11 cellular contexts compared by ENCODE assay signal in the genomic region with DNA sequence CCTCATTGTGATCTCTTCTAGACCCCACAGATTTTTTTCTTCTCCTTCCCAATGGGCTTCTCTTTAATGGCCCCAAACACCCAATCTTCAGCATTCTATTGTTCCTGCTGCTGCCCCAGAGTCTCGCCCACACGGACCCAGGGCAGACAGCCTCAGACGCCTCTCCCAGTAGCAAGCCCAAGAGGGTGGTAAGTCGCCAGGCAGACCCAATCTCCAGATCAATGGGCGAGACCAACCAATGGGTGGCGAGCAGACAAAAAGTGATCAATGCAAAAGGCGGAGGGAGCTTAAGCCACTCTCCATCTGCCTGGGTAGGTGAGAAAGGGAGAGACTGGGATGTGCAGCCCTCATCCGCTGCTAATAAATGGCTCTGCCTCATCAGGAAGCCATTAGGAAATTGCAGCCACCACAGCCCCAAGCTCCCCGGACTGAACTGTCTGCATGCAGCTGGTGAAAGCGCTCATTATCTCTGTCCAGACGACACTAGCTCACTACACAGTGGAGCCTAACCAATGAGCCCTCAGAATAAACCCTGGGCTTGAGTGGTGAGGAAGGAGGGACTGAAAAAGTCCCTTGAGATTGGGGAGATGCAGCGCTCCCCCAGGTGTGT.
DNase-seq lines count a peak whose midpoint lies in the region; ATAC-seq and TF ChIP-seq lines count a peak whose summit lies in the region.
"Had no signal": no experiment of that assay in that cellular context is flagged by ENCODE, and none has a peak within 500 bp of the region (broad histone marks: within the 10 kb centered on the region; RNA-seq: fewer than 3 reads in every experiment).

No MANE protein-coding gene starts in this region.

- H3K4me3 ChIP-seq in stomach, result no peak overlapping the region

- TF ChIP-seq EP300 in stomach (IDR thresholded peaks at IDR 0.05), result no peak

- intact Hi-C loops in activated CD4-positive, alpha-beta memory T cell treated with anti-CD3 and anti-CD28 coated beads for 36 hours (cut with micrococcal nuclease), result loop anchor here (2.0 to 10.0 kb wide), 3 partner anchors 17 to 471 kb away; no protein-coding TSS in a partner anchor
- intact Hi-C loops in stomach (cut with DNase I; ENCODE audit: low total_unique reads), result no loop called here

- H3K27me3 ChIP-seq in stomach, result no peaks in the 10 kb centered on the region

- H3K4me1 Mint-ChIP-seq in activated T-cell treated with anti-CD3 and anti-CD28 coated beads, Interleukin-2, amount 50 U/mL, for 4 hours (ENCODE audit: low read depth), result peaks cover 97% of the 10 kb centered on the region
- H3K4me1 Mint-ChIP-seq in activated CD4-positive, alpha-beta memory T cell treated with anti-CD3 and anti-CD28 coated beads for 36 hours (ENCODE audit: low read depth), result peaks cover 91% of the 10 kb centered on the region
- H3K4me1 Mint-ChIP-seq in immature natural killer cell, result peaks cover 100% of the 10 kb centered on the region in 2 donors

- H3K27ac ChIP-seq in stomach, result peak overlapping the region; percentile 3 to 88 (median 84)

- H3K36me3 Mint-ChIP-seq in activated T-cell treated with anti-CD3 and anti-CD28 coated beads, Interleukin-2, amount 50 U/mL, for 4 hours (ENCODE audit: insufficient read depth), result peaks cover 30% of the 10 kb centered on the region
- peaks cover 87% of the 10 kb centered on the region for H3K36me3 Mint-ChIP-seq in activated CD4-positive, alpha-beta memory T cell treated with anti-CD3 and anti-CD28 coated beads for 36 hours
- H3K36me3 Mint-ChIP-seq in immature natural killer cell, result peaks cover 0 to 29% (median 23%) of the 10 kb centered on the region in 3 donors

- no peaks in the 10 kb centered on the region for H3K27me3 Mint-ChIP-seq in activated T-cell treated with anti-CD3 and anti-CD28 coated beads, Interleukin-2, amount 50 U/mL, for 4 hours (ENCODE audit: low read depth)
- H3K27me3 Mint-ChIP-seq in activated CD4-positive, alpha-beta memory T cell treated with anti-CD3 and anti-CD28 coated beads for 36 hours, result no peaks in the 10 kb centered on the region
- peaks cover 0 to 17% (median 8%) of the 10 kb centered on the region in 3 donors for H3K27me3 Mint-ChIP-seq in immature natural killer cell (ENCODE audit: low read depth in 3 of 3)

- H3K9me3 ChIP-seq in stomach, result no peaks in the 10 kb centered on the region

- peak overlapping the region; percentile 96 for H3K27ac Mint-ChIP-seq in activated CD4-positive, alpha-beta memory T cell treated with anti-CD3 and anti-CD28 coated beads for 36 hours
- H3K27ac Mint-ChIP-seq in immature natural killer cell, result peak overlapping the region; percentile 86 to 98 (median 96)

- DNase-seq in activated T-cell treated with anti-CD3 and anti-CD28 coated beads, Interleukin-2, amount 50 U/mL, for 4 hours, result no peak
- DNase-seq in activated T-cell treated with anti-CD3 and anti-CD28 coated beads for 4 hours (no peak), immature natural killer cell (no peak), stomach (no peak), ureter (ENCODE audit: low spot score) (no peak)
- DNase-seq in activated CD4-positive, alpha-beta memory T cell treated with anti-CD3 and anti-CD28 coated beads for 36 hours, result no peak
- DNase-seq: GDM1, retina had no signal

- WGBS in stomach, 5 donors, result 82 to 95% (median 87%) methylated on average over 11 to 12 of the region's 12 CpGs

- POLR2A ChIA-PET in activated CD4-positive, alpha-beta memory T cell treated with anti-CD3 and anti-CD28 coated beads for 36 hours (lab: Charles Lee), result interaction anchor here (0.5 to 22.3 kb wide), 12 partner anchors 8 to 221 kb away, joined by 3 to 600 read pairs (median 8); no protein-coding TSS in a partner anchor

- H3K9me3 Mint-ChIP-seq in activated T-cell treated with anti-CD3 and anti-CD28 coated beads, Interleukin-2, amount 50 U/mL, for 4 hours, result no peaks in the 10 kb centered on the region
- no peaks in the 10 kb centered on the region for H3K9me3 Mint-ChIP-seq in activated CD4-positive, alpha-beta memory T cell treated with anti-CD3 and anti-CD28 coated beads for 36 hours
- H3K9me3 Mint-ChIP-seq in immature natural killer cell, result no peaks in the 10 kb centered on the region

- TF ChIP-seq CTCF in stomach (IDR thresholded peaks at IDR 0.05), result no peak

- peaks cover 0 to 11% (median 0%) of the 10 kb centered on the region in 4 donors for H3K36me3 ChIP-seq in stomach

- H3K4me3 Mint-ChIP-seq in activated T-cell treated with anti-CD3 and anti-CD28 coated beads, Interleukin-2, amount 50 U/mL, for 4 hours, result peak overlapping the region; percentile 83
- H3K4me3 Mint-ChIP-seq in activated CD4-positive, alpha-beta memory T cell treated with anti-CD3 and anti-CD28 coated beads for 36 hours, result peak overlapping the region; percentile 77
- H3K4me3 Mint-ChIP-seq in immature natural killer cell, result peak overlapping the region; percentile 79 to 100 (median 96)

- TF ChIP-seq POLR2A in stomach (IDR thresholded peaks at IDR 0.05), result no peak

- CTCF ChIA-PET in activated CD4-positive, alpha-beta memory T cell treated with anti-CD3 and anti-CD28 coated beads for 36 hours (lab: Charles Lee), result interaction anchor here (1.1 to 20.7 kb wide), 20 partner anchors 8 to 348 kb away, joined by 3 to 264 read pairs (median 6); no protein-coding TSS in a partner anchor

- peaks cover 51 to 100% (median 95%) of the 10 kb centered on the region in 4 donors for H3K4me1 ChIP-seq in stomach

- ATAC-seq in activated T-cell treated with anti-CD3 and anti-CD28 coated beads, Interleukin-2, amount 50 U/mL, for 4 hours, result no peak
- no peak for ATAC-seq in GM21825 (IDR thresholded peaks at IDR 0.05; ENCODE audit: unreplicated experiment)
- no peak for ATAC-seq in GM21381 (IDR thresholded peaks at IDR 0.05; ENCODE audit: unreplicated experiment)
- ATAC-seq: esophagus mucosa had no signal
